In genomic region chr17:54972406-54973138, GRCh38 we compare ENCODE assay signal across 17 cellular contexts.
"Had no signal": no experiment of that assay in that cellular context is flagged by ENCODE, and none has a peak within 500 bp of the region (broad histone marks: within the 10 kb centered on the region; RNA-seq: fewer than 3 reads in every experiment).

No MANE protein-coding gene starts in this region.

- ATAC-seq: esophagus mucosa; gastrocnemius medialis; heart right ventricle; left lobe of liver; mucosa of descending colon; natural killer cell; right cardiac atrium; stimulated activated naive CD8-positive, alpha-beta T cell treated with anti-CD3 and anti-CD28 coated beads, Interleukin-15, Interleukin-2, amounts not matched to agents 100 U/mL and 50 U/mL, for 24 hours had no signal

- H3K27me3 ChIP-seq: gastrocnemius medialis, heart right ventricle, suprapubic skin, thyroid gland, uterus had no signal

- H3K9me3 ChIP-seq: gastrocnemius medialis, heart right ventricle, mucosa of descending colon, suprapubic skin, thyroid gland, uterus had no signal

- H3K4me1 ChIP-seq: uterus had no signal

- H3K4me3 ChIP-seq: gastrocnemius medialis, heart right ventricle, mucosa of descending colon, smooth muscle cell, suprapubic skin, thyroid gland, uterus had no signal

- H3K27ac ChIP-seq: gastrocnemius medialis, heart right ventricle, suprapubic skin, thyroid gland, uterus had no signal

- H3K4me2 ChIP-seq: smooth muscle cell had no signal

- H3K36me3 ChIP-seq: gastrocnemius medialis, heart right ventricle, suprapubic skin, thyroid gland, uterus had no signal

- DNase-seq: effector memory CD4-positive, alpha-beta T cell; gastrocnemius medialis; heart right ventricle; hypothalamus; islet precursor cell; mammary epithelial cell; mucosa of descending colon; natural killer cell; right cardiac atrium; stimulated activated CD4-positive, alpha-beta T cell treated with anti-CD3 and anti-CD28 coated beads, Interleukin-2, amount 100 ng/mL, for 48 hours; stimulated activated naive CD8-positive, alpha-beta T cell treated with anti-CD3 and anti-CD28 coated beads, Interleukin-15, Interleukin-2, amounts not matched to agents 100 U/mL and 50 U/mL, for 24 hours; thyroid gland; uterus had no signal
